In the genomic region with DNA sequence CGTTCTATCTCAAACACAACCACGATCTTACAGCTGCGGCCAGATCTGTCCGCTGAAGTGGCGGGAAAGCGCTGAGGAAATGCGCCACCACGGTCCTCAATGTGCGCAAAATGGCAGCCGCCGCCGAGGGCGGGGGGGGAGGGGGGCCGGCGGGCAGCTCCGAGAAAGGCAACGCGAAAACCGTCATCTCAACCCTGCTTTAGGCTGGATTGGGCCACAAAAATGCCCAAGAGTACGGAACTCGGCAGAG, we compare ENCODE assay signal across 8 cellular contexts.
DNase-seq lines count a peak whose midpoint lies in the region; ATAC-seq lines count a peak whose summit lies in the region.

No MANE protein-coding gene starts in this region.

- peak; percentile 38 for ATAC-seq in HG02885 (IDR thresholded peaks at IDR 0.05; ENCODE audit: poor library complexity, unreplicated experiment)

- H3K9ac ChIP-seq in muscle layer of colon (ENCODE audit: low read length), result peak overlapping the region; percentile 87

- DNase-seq in DMS53 (lab: John Stamatoyannopoulos, UW) (peak; percentile 73), DMS53 treated with DMSO at 0.1 percent for 48 hours (lab: John Stamatoyannopoulos, UW; ENCODE audit: unreplicated experiment) (no peak), NCI-H226 (peak; percentile 33), epithelial cell of prostate (ENCODE audit: low read depth, low spot score) (no peak)
- DNase-seq in activated CD8-positive, alpha-beta memory T cell treated with anti-CD3 and anti-CD28 coated beads, Interleukin-2, amount 50 U/mL, for 4 hours, result peak; percentile 73
- DNase-seq in stimulated activated CD8-positive, alpha-beta memory T cell treated with anti-CD3 and anti-CD28 coated beads, Interleukin-7, amount 100 ng/mL, for 48 hours (ENCODE audit: extremely low read depth in 1 of 2, low read depth in 1 of 2), result peak; percentile 35 to 48

- H3K4me3 ChIP-seq in muscle layer of colon (ENCODE audit: low read depth in 1 of 2, low read length in 2 of 2), result peak overlapping the region; percentile 86 to 99

- no peaks in the 10 kb centered on the region for H3K27me3 ChIP-seq in muscle layer of colon (ENCODE audit: control insufficient read depth in 1 of 2, insufficient read depth in 2 of 2, low read length in 2 of 2)

- H3K36me3 ChIP-seq in muscle layer of colon (ENCODE audit: insufficient read depth, low read length), result peaks cover 37% of the 10 kb centered on the region

- H3K4me1 ChIP-seq in muscle layer of colon (ENCODE audit: insufficient read depth, low read length), result peaks cover 39% of the 10 kb centered on the region

- H3K27ac ChIP-seq in epithelial cell of prostate (peak overlapping the region; percentile 81), muscle layer of colon (ENCODE audit: low read depth, low read length) (peak overlapping the region; percentile 100)

- H3K9me3 ChIP-seq in muscle layer of colon (ENCODE audit: low read length), result no peaks in the 10 kb centered on the region

Comparison
In these comparisons a context has a peak if more than half of its experiments do, and no peak if none do; other contexts are left out.
1. DNase-seq: peak in DMS53 (single experiment), NCI-H226 (single experiment), activated CD8-positive, alpha-beta memory T cell treated with anti-CD3 and anti-CD28 coated beads, Interleukin-2, amount 50 U/mL, for 4 hours (single experiment) and stimulated activated CD8-positive, alpha-beta memory T cell treated with anti-CD3 and anti-CD28 coated beads, Interleukin-7, amount 100 ng/mL, for 48 hours (2 of 2); none in DMS53 treated with DMSO at 0.1 percent for 48 hours (single experiment) and epithelial cell of prostate (single experiment).